16 cellular contexts compared by ENCODE assay signal in genomic region chr16:9351841-9352434, GRCh38.
DNase-seq lines count a peak whose midpoint lies in the region; ATAC-seq, FAIRE-seq and TF ChIP-seq lines count a peak whose summit lies in the region.
"Had no signal": no experiment of that assay in that cellular context is flagged by ENCODE, and none has a peak within 500 bp of the region (broad histone marks: within the 10 kb centered on the region; RNA-seq: fewer than 3 reads in every experiment).

No MANE protein-coding gene starts in this region.

- H3K36me3 ChIP-seq in esophagus muscularis mucosa: no peaks in the 10 kb centered on the region
- H3K36me3 ChIP-seq in pancreas: no peaks in the 10 kb centered on the region
- H3K36me3 ChIP-seq: HAP-1 had no signal

- H3K4me1 ChIP-seq in esophagus muscularis mucosa (no peaks in the 10 kb centered on the region), pancreas (peaks cover 0 to 5% (median 0%) of the 10 kb centered on the region in 3 donors)
- H3K4me1 ChIP-seq: HAP-1 had no signal

- no peak for DNase-seq in Right ventricle myocardium inferior (ENCODE audit: missing footprints)
- DNase-seq in cardiac septum (ENCODE audit: low spot score): no peak
- peak; percentile 80 for DNase-seq in esophagus muscularis mucosa (ENCODE audit: extremely low spot score)
- no peak for DNase-seq in left lobe of liver (ENCODE audit: low spot score)
- peak in 1 of 6 donors; percentile 35 for DNase-seq in pancreas
- DNase-seq in NCI-H526 treated with DMSO at 0.1 percent for 48 hours (lab: John Stamatoyannopoulos, UW): no peak
- no peak for DNase-seq in glomerular visceral epithelial cell (ENCODE audit: extremely low spot score)
- DNase-seq: CD8-positive, alpha-beta memory T cell; DMS 273 treated with DMSO at 0.1 percent for 48 hours; GOT3; HFFc6 had no signal

- no peaks in the 10 kb centered on the region for H3K27me3 ChIP-seq in esophagus muscularis mucosa
- H3K27me3 ChIP-seq in pancreas: no peaks in the 10 kb centered on the region

- TF ChIP-seq CTCF in esophagus muscularis mucosa (IDR thresholded peaks at IDR 0.05): no peak
- no peak for TF ChIP-seq CTCF in pancreas (IDR thresholded peaks at IDR 0.05)

- intact Hi-C loops in Right ventricle myocardium inferior (cut with DNase I): no loop called here
- intact Hi-C loops in cardiac septum (cut with DNase I): no loop called here
- intact Hi-C loops in esophagus muscularis mucosa (cut with DNase I): no loop called here
- intact Hi-C loops in pancreas (cut with DNase I): no loop called here

- no peak for FAIRE-seq in pancreas (lab: Jason Lieb, UNC)
- FAIRE-seq: GM12878 had no signal

- H3K9me3 ChIP-seq in esophagus muscularis mucosa: peaks cover 0 to 9% (median 3%) of the 10 kb centered on the region in 4 donors
- no peaks in the 10 kb centered on the region for H3K9me3 ChIP-seq in pancreas
- H3K9me3 ChIP-seq: HAP-1 had no signal

- H3K27ac ChIP-seq in esophagus muscularis mucosa (replicated peaks in 1 of 4) (no peak overlapping the region), pancreas (peak overlapping the region in 1 of 4 donors; percentile 37)
- H3K27ac ChIP-seq: 22Rv1, HL-60 had no signal

- H3K4me3 ChIP-seq in esophagus muscularis mucosa: no peak overlapping the region
- no peak overlapping the region for H3K4me3 ChIP-seq in pancreas
- H3K4me3 ChIP-seq: GM12878, HAP-1 had no signal

- no peak for TF ChIP-seq POLR2A in esophagus muscularis mucosa (IDR thresholded peaks at IDR 0.05; ENCODE audit: low read depth)

- peak; percentile 91 for ATAC-seq in Right ventricle myocardium inferior
- ATAC-seq in left lobe of liver: peak; percentile 12
- ATAC-seq in pancreas: peak; percentile 38 to 54 (median 43)
- no peak for ATAC-seq in HG03342 (IDR thresholded peaks at IDR 0.05; ENCODE audit: unreplicated experiment)
- ATAC-seq: GM12878 had no signal

- TF ChIP-seq EP300 in esophagus muscularis mucosa (IDR thresholded peaks at IDR 0.05): no peak

- no CpG with 5 or more reads among the region's 1 CpG for WGBS in esophagus muscularis mucosa
- WGBS in pancreas, 2 donors: 51 to 67% methylated on average over 1 of the region's 1 CpG
